In genomic region chr2:47512581-47513083, GRCh38 we compare ENCODE assay signal across 13 cellular contexts. TPM values are rescaled to one million over a fixed set of nuclear protein-coding genes. Genes with fewer than 3 reads are reported as not detected.
A peak's percentile ranks its signal among the peaks of the same experiment; 100 is the strongest.
DNase-seq lines count a peak whose midpoint lies in the region; ATAC-seq, FAIRE-seq and TF ChIP-seq lines count a peak whose summit lies in the region.
"Had no signal": no experiment of that assay in that cellular context is flagged by ENCODE, and none has a peak within 500 bp of the region (broad histone marks: within the 10 kb centered on the region; RNA-seq: fewer than 3 reads in every experiment).

No MANE protein-coding gene starts in this region.

- H3K27me3 ChIP-seq in pancreas (no peaks in the 10 kb centered on the region), upper lobe of left lung (no peaks in the 10 kb centered on the region)
- H3K27me3 ChIP-seq: tibial nerve had no signal

- TF ChIP-seq POLR2A in upper lobe of left lung (IDR thresholded peaks at IDR 0.05): no peak

- peaks cover 6% of the 10 kb centered on the region for H3K9me3 Mint-ChIP-seq in Calu3 (ENCODE audit: low read depth, unreplicated experiment)
- no peaks in the 10 kb centered on the region for H3K9me3 Mint-ChIP-seq in type B pancreatic cell

- no peak for FAIRE-seq in RCC 7860 (lab: Jason Lieb, UNC)
- FAIRE-seq in pancreas (lab: Jason Lieb, UNC): no peak
- FAIRE-seq: TTC549 had no signal

- ATAC-seq in pancreas (no peak), upper lobe of left lung (ENCODE audit: low FRiP score in 2 of 2) (no peak)
- ATAC-seq: psoas muscle had no signal

- POLR2A ChIA-PET in HEK293 (lab: Yijun Ruan, JAX): no interaction called here

- H3K27me3 Mint-ChIP-seq in Calu3 (ENCODE audit: unreplicated experiment): peaks cover 12% of the 10 kb centered on the region
- H3K27me3 Mint-ChIP-seq in type B pancreatic cell: no peaks in the 10 kb centered on the region

- H3K4me1 ChIP-seq in HEK293 (ENCODE audit: control insufficient read depth, insufficient read depth, low read length) (no peaks in the 10 kb centered on the region), pancreas (no peaks in the 10 kb centered on the region), upper lobe of left lung (no peaks in the 10 kb centered on the region)
- H3K4me1 ChIP-seq: psoas muscle had no signal

- no TSS peak for BruUV-seq in Calu3 (replicated peaks; lab: Mats Ljungman, UMichigan)

- no peak overlapping the region for H3K4me3 ChIP-seq in HEK293 (ENCODE audit: low read depth, low read length)
- no peak overlapping the region for H3K4me3 ChIP-seq in fibroblast of villous mesenchyme (ENCODE audit: low read depth, low read length)
- no peak overlapping the region for H3K4me3 ChIP-seq in pancreas
- no peak overlapping the region for H3K4me3 ChIP-seq in upper lobe of left lung
- H3K4me3 ChIP-seq: psoas muscle, tibial nerve had no signal

- H3K36me3 ChIP-seq in HEK293 (ENCODE audit: control insufficient read depth in 2 of 2, insufficient read depth in 1 of 2, low read length in 2 of 2): no peaks in the 10 kb centered on the region
- H3K36me3 ChIP-seq in pancreas: no peaks in the 10 kb centered on the region
- no peaks in the 10 kb centered on the region for H3K36me3 ChIP-seq in upper lobe of left lung

- TF ChIP-seq CTCF in Calu3 (IDR thresholded peaks at IDR 0.05; ENCODE audit: unreplicated experiment) (no peak), HEK293 (tag by site-specific recombination; IDR thresholded peaks at IDR 0.05) (no peak), fibroblast of villous mesenchyme (IDR thresholded peaks at IDR 0.05; ENCODE audit: insufficient read depth, low read depth, low read length) (no peak), pancreas (IDR thresholded peaks at IDR 0.05) (no peak), upper lobe of left lung (IDR thresholded peaks at IDR 0.05) (no peak), type B pancreatic cell (conservative IDR thresholded peaks at IDR 0.05) (no peak)

- TF ChIP-seq EP300 in upper lobe of left lung (IDR thresholded peaks at IDR 0.05): no peak

- 93 to 100% methylated on average over 1 of the region's 1 CpG for WGBS in pancreas, 2 donors
- WGBS in upper lobe of left lung, 2 donors: 100% methylated on average over 1 of the region's 1 CpG

- DNase-seq in Calu3: peak; percentile 13
- DNase-seq in RCC 7860 (ENCODE audit: low spot score): peak; percentile 21
- peak; percentile 28 for DNase-seq in fibroblast of villous mesenchyme (ENCODE audit: low read depth)
- DNase-seq in pancreas: no peak
- no peak for DNase-seq in upper lobe of left lung
- no peak for DNase-seq in kidney glomerular epithelial cell (lab: John Stamatoyannopoulos, UW)
- DNase-seq in type B pancreatic cell (ENCODE audit: extremely low spot score, unreplicated experiment): no peak
- DNase-seq: activated T-cell treated with anti-CD3 and anti-CD28 coated beads, Interleukin-2, amount 50 U/mL, for 1 hour; NCI-H774; psoas muscle had no signal

- CTCF ChIA-PET in Calu3 (lab: Charles Lee) (no interaction called here), HEK293 (lab: Yijun Ruan, JAX) (interaction anchor here (0.8 to 1.1 kb wide), 2 partner anchors 8 to 255 kb away, joined by 3 to 4 read pairs; no protein-coding TSS in a partner anchor)

- H3K4me1 Mint-ChIP-seq in Calu3 (ENCODE audit: low read depth, unreplicated experiment) (no peaks in the 10 kb centered on the region), type B pancreatic cell (ENCODE audit: unreplicated experiment) (peaks cover 8% of the 10 kb centered on the region)

- no peak overlapping the region for H3K27ac ChIP-seq in HEK293 (ENCODE audit: extremely low read depth, low read depth, low read length)
- H3K27ac ChIP-seq in pancreas: no peak overlapping the region
- H3K27ac ChIP-seq in upper lobe of left lung: no peak overlapping the region
- H3K27ac ChIP-seq: psoas muscle had no signal

- no peaks in the 10 kb centered on the region for H3K36me3 Mint-ChIP-seq in Calu3 (ENCODE audit: insufficient read depth, unreplicated experiment)
- H3K36me3 Mint-ChIP-seq in type B pancreatic cell: no peaks in the 10 kb centered on the region

- H3K27ac Mint-ChIP-seq in Calu3 (ENCODE audit: unreplicated experiment) (no peak overlapping the region), type B pancreatic cell (no peak overlapping the region)

- no peak overlapping the region for H3K4me3 Mint-ChIP-seq in Calu3 (ENCODE audit: low read depth, unreplicated experiment)
- H3K4me3 Mint-ChIP-seq in type B pancreatic cell: no peak overlapping the region

- H3K9me3 ChIP-seq in HEK293 (ENCODE audit: control insufficient read depth, insufficient read depth, low read depth, low read length) (no peaks in the 10 kb centered on the region), pancreas (no peaks in the 10 kb centered on the region), upper lobe of left lung (peaks cover 0 to 4% (median 0%) of the 10 kb centered on the region in 4 donors)
- H3K9me3 ChIP-seq: psoas muscle, tibial nerve had no signal

- intact Hi-C loops in Calu3 (cut with micrococcal nuclease; ENCODE audit: unreplicated experiment) (no loop called here), pancreas (cut with DNase I) (no loop called here)

TF ChIP-seq in HEK293, 187 proteins besides CTCF, POLR2A, EP300 and RAD21 (continues in another document):
- TF ChIP-seq SCRT2 (tag by site-specific recombination; IDR thresholded peaks at IDR 0.05) (peak; percentile 92), SCRT1 (tag by site-specific recombination; IDR thresholded peaks at IDR 0.05; ENCODE audit: borderline replicate concordance) (0 out of 2 replicates have a peak, but pooled peaks have one; percentile 33), ZBTB11 (tag by site-specific recombination; conservative IDR thresholded peaks at IDR 0.05; ENCODE audit: low read depth) (peak; percentile 61), ZNF341 (tag by site-specific recombination; IDR thresholded peaks at IDR 0.05; ENCODE audit: low read depth) (no peak), ZBTB17 (tag by site-specific recombination; IDR thresholded peaks at IDR 0.05) (0 out of 2 replicates have a peak, but pooled peaks have one; percentile 22), ZBTB10 (tag by site-specific recombination; IDR thresholded peaks at IDR 0.05) (no peak)

RNA-seq across cellular contexts. Expression of gene KCNK12, which starts 58.2 kb away (rescaled TPM):
- total RNA-seq in Calu3 (2022): not detected in 2 replicates
- not detected in 2 replicates for total RNA-seq in fibroblast of villous mesenchyme
- under 1 TPM in 5 of 6 donors, not detected in 1; 0.03 to 0.13 (median 0.06) TPM for total RNA-seq in pancreas
- under 1 TPM; 0.04 to 0.09 TPM for polyA plus RNA-seq in pancreas
- under 1 TPM in 1 of 6 donors, not detected in 5; 0.03 TPM for total RNA-seq in upper lobe of left lung
- total RNA-seq in type B pancreatic cell (ENCODE audit: low replicate concordance): 0.53 and 1.5 TPM in 2 replicates
- total RNA-seq: psoas muscle had no signal

Comparison
In these comparisons a context has a peak if more than half of its experiments do, and no peak if none do; other contexts are left out.
1. DNase-seq: peak in Calu3 (single experiment), RCC 7860 (single experiment) and fibroblast of villous mesenchyme (single experiment); none in pancreas (0 of 6), upper lobe of left lung (0 of 2), kidney glomerular epithelial cell (single experiment) and type B pancreatic cell (single experiment).